8 cellular contexts compared by ENCODE assay signal in the genomic region with DNA sequence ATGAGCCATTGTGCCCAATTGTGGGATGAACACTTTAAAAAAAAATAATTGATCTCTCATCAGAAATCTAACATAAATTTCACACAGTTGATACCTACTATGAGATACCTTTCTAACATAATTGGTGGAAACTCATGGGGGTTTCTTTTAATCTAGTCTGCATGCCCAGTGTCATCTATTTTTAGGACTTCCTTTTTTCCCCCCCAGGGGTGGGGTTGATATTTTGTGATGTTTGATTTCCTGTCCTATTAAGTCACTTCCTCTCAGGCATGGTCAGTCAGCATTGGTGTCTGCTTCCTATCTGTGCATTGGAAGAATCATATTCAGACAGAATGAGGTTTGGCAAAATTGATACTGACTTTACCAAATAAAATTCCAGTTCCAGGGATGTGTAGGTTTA. TPM values are rescaled to one million over a fixed set of nuclear protein-coding genes. Genes with fewer than 3 reads are reported as not detected.
A peak's percentile ranks its signal among the peaks of the same experiment; 100 is the strongest.
DNase-seq lines count a peak whose midpoint lies in the region; ATAC-seq and TF ChIP-seq lines count a peak whose summit lies in the region.

No MANE protein-coding gene starts in this region.

- peaks cover 11% of the 10 kb centered on the region for H3K36me3 Mint-ChIP-seq in activated naive CD4-positive, alpha-beta T cell treated with anti-CD3 and anti-CD28 coated beads for 36 hours (ENCODE audit: low read depth)

- TF ChIP-seq EP300 in gastroesophageal sphincter (IDR thresholded peaks at IDR 0.05) (no peak), tibial nerve (IDR thresholded peaks at IDR 0.05) (peak; percentile 10 to 36)

- H2AFZ ChIP-seq in SU-DHL-6 (ENCODE audit: low read depth, low read length, severe bottlenecking): no peak overlapping the region

- no peak overlapping the region for H3K9ac ChIP-seq in SU-DHL-6 (ENCODE audit: low read length)

- H4K20me1 ChIP-seq in SU-DHL-6 (ENCODE audit: low read depth, low read length): no peaks in the 10 kb centered on the region

- peak; percentile 18 for DNase-seq in activated naive CD4-positive, alpha-beta T cell treated with anti-CD3 and anti-CD28 coated beads for 36 hours
- no peak for DNase-seq in activated naive CD4-positive, alpha-beta T cell (lab: John Stamatoyannopoulos, UW)
- peak in 1 of 2 donors; percentile 32 for DNase-seq in tibial nerve (ENCODE audit: low spot score in 2 of 2)

- H3K27ac ChIP-seq in SU-DHL-6 (ENCODE audit: low read depth, low read length) (peak overlapping the region; percentile 48), gastroesophageal sphincter (peak overlapping the region; percentile 43 to 83 (median 62)), tibial nerve (peak overlapping the region in 3 of 4 donors; percentile 23 to 66 (median 58))

- peak overlapping the region; percentile 22 for H3K4me2 ChIP-seq in SU-DHL-6 (ENCODE audit: low read depth, low read length, poor library complexity, severe bottlenecking)

- H3K9me3 Mint-ChIP-seq in activated naive CD4-positive, alpha-beta T cell treated with anti-CD3 and anti-CD28 coated beads for 36 hours: no peaks in the 10 kb centered on the region

- H3K9me3 ChIP-seq in SU-DHL-6 (ENCODE audit: insufficient read depth, low read length) (no peaks in the 10 kb centered on the region), gastroesophageal sphincter (no peaks in the 10 kb centered on the region), tibial nerve (no peaks in the 10 kb centered on the region)

- ATAC-seq in gastroesophageal sphincter (no peak), GM18505 (IDR thresholded peaks at IDR 0.05; ENCODE audit: unreplicated experiment) (no peak), GM18858 (IDR thresholded peaks at IDR 0.05; ENCODE audit: unreplicated experiment) (no peak), HG03460 (IDR thresholded peaks at IDR 0.05; ENCODE audit: unreplicated experiment) (no peak)

- H3K27ac Mint-ChIP-seq in activated naive CD4-positive, alpha-beta T cell treated with anti-CD3 and anti-CD28 coated beads for 36 hours: no peak overlapping the region

- CTCF ChIA-PET in activated naive CD4-positive, alpha-beta T cell treated with anti-CD3 and anti-CD28 coated beads for 36 hours (lab: Charles Lee): interaction anchor here (0.6 to 1.1 kb wide), 2 partner anchors 45 to 62 kb away, joined by 3 read pairs; no protein-coding TSS in a partner anchor

- TF ChIP-seq POLR2A in gastroesophageal sphincter (IDR thresholded peaks at IDR 0.05): no peak
- TF ChIP-seq POLR2A in tibial nerve (IDR thresholded peaks at IDR 0.05): no peak
- no peak for TF ChIP-seq POLR2A in GM18505 (IDR thresholded peaks at IDR 0.05; ENCODE audit: borderline replicate concordance, extremely low read depth, insufficient read depth, insufficient read length)

- peaks cover 59% of the 10 kb centered on the region for H3K4me1 Mint-ChIP-seq in activated naive CD4-positive, alpha-beta T cell treated with anti-CD3 and anti-CD28 coated beads for 36 hours (ENCODE audit: low read depth)

- H3K9me2 ChIP-seq in SU-DHL-6 (replicated peaks; ENCODE audit: insufficient read depth, low read length): no peaks in the 10 kb centered on the region

- no peaks in the 10 kb centered on the region for H3K27me3 ChIP-seq in SU-DHL-6 (ENCODE audit: low read length)
- no peaks in the 10 kb centered on the region for H3K27me3 ChIP-seq in gastroesophageal sphincter
- H3K27me3 ChIP-seq in tibial nerve: no peaks in the 10 kb centered on the region

- H3K27me3 Mint-ChIP-seq in activated naive CD4-positive, alpha-beta T cell treated with anti-CD3 and anti-CD28 coated beads for 36 hours (ENCODE audit: low read depth): no peaks in the 10 kb centered on the region

- H3K36me3 ChIP-seq in SU-DHL-6 (ENCODE audit: low read length) (no peaks in the 10 kb centered on the region), gastroesophageal sphincter (no peaks in the 10 kb centered on the region), tibial nerve (no peaks in the 10 kb centered on the region)

- intact Hi-C loops in activated naive CD4-positive, alpha-beta T cell treated with anti-CD3 and anti-CD28 coated beads for 36 hours (cut with micrococcal nuclease): no loop called here

- H3F3A ChIP-seq in SU-DHL-6 (ENCODE audit: insufficient read depth): peaks cover 18% of the 10 kb centered on the region

- no peak overlapping the region for H3K4me3 Mint-ChIP-seq in activated naive CD4-positive, alpha-beta T cell treated with anti-CD3 and anti-CD28 coated beads for 36 hours

- H3K4me1 ChIP-seq in gastroesophageal sphincter (peaks cover 5 to 95% (median 33%) of the 10 kb centered on the region in 3 donors), tibial nerve (peaks cover 0 to 79% (median 21%) of the 10 kb centered on the region in 4 donors)

- peaks cover 96% of the 10 kb centered on the region for H3K79me2 ChIP-seq in SU-DHL-6 (ENCODE audit: insufficient read depth, low read length)

- no peak for TF ChIP-seq CTCF in SU-DHL-6 (IDR thresholded peaks at IDR 0.05; ENCODE audit: insufficient read depth, low read length, poor library complexity, severe bottlenecking)
- TF ChIP-seq CTCF in gastroesophageal sphincter (IDR thresholded peaks at IDR 0.05): no peak
- no peak for TF ChIP-seq CTCF in tibial nerve (IDR thresholded peaks at IDR 0.05)

- H3K4me3 ChIP-seq in SU-DHL-6 (ENCODE audit: insufficient read depth, low read length, poor library complexity, severe bottlenecking) (no peak overlapping the region), gastroesophageal sphincter (no peak overlapping the region), tibial nerve (no peak overlapping the region)

RNA-seq across cellular contexts. Expression of a gene that starts 21.5 kb away (rescaled TPM):
- total RNA-seq in activated naive CD4-positive, alpha-beta T cell treated with anti-CD3 and anti-CD28 coated beads for 36 hours: 10 to 100 TPM; 53.5 to 63.1 TPM
- total RNA-seq in gastroesophageal sphincter (10 to 100 TPM; 32.4 to 54.2 (median 46.5) TPM), tibial nerve (10 to 100 TPM; 30.3 to 36.3 (median 33.3) TPM)

RNA-seq across cellular contexts. Expression of a gene that starts 47.5 kb away (rescaled TPM):
- total RNA-seq in activated naive CD4-positive, alpha-beta T cell treated with anti-CD3 and anti-CD28 coated beads for 36 hours: 1 to 10 TPM; 3.6 to 3.7 TPM
- 10 to 100 TPM in 2 of 4 donors, 1 to 10 TPM in 2; 4.4 to 23.6 (median 10.0) TPM for total RNA-seq in gastroesophageal sphincter
- 1 to 10 TPM; 2.1 to 6.9 (median 4.0) TPM for total RNA-seq in tibial nerve
